29 cellular contexts compared by ENCODE assay signal in genomic region chrX:57265126-57265525, GRCh38. TPM values are rescaled to one million over a fixed set of nuclear protein-coding genes. Genes with fewer than 3 reads are reported as not detected.
"Had no signal": no experiment of that assay in that cellular context is flagged by ENCODE, and none has a peak within 500 bp of the region (broad histone marks: within the 10 kb centered on the region; RNA-seq: fewer than 3 reads in every experiment).

No MANE protein-coding gene starts in this region.

- H3K36me3 ChIP-seq: adrenal gland, ascending aorta, brain microvascular endothelial cell, cardiac muscle cell had no signal

- H3K27ac ChIP-seq: adrenal gland, ascending aorta, body of pancreas, brain microvascular endothelial cell, cardiac muscle cell had no signal

- H3K4me1 ChIP-seq: adrenal gland, ascending aorta, body of pancreas had no signal

- H3K4me3 ChIP-seq: adrenal gland, ascending aorta, body of pancreas, cardiac muscle cell had no signal

- H3K9me3 ChIP-seq: adrenal gland, body of pancreas had no signal

- DNase-seq: activated effector memory CD4-positive, alpha-beta T cell treated with anti-CD3 and anti-CD28 coated beads, Interleukin-2, amount 50 U/mL, for 16 hours; activated effector memory CD4-positive, alpha-beta T cell treated with Interleukin-2 at 50 U/mL for 16 hours; activated gamma-delta T cell; activated gamma-delta T cell treated with Interleukin-2 at 50 U/mL for 16 hours; activated naive CD4-positive, alpha-beta T cell; activated naive CD4-positive, alpha-beta T cell treated with anti-CD3 and anti-CD28 coated beads for 36 hours; activated naive CD4-positive, alpha-beta T cell treated with anti-CD3 and anti-CD28 coated beads, Interleukin-2, amount 10 ng/mL, durations not matched to agents 7 days and 5 days; activated naive CD4-positive, alpha-beta T cell treated with anti-CD3 and anti-CD28 coated beads, Interleukin-2, amount 50 U/mL, for 16 hours; activated naive CD4-positive, alpha-beta T cell treated with Interleukin-2 at 50 U/mL for 16 hours; activated naive CD8-positive, alpha-beta T cell treated with anti-CD3 and anti-CD28 coated beads for 36 hours; activated naive CD8-positive, alpha-beta T cell treated with anti-CD3 and anti-CD28 coated beads, Interleukin-2, amount 10 ng/mL, durations not matched to agents 7 days and 5 days; activated naive CD8-positive, alpha-beta T cell treated with anti-CD3 and anti-CD28 coated beads, Interleukin-2, amount 50 U/mL, for 24 hours; activated T-cell treated with anti-CD3 and anti-CD28 coated beads, Interleukin-2, amount 50 U/mL, for 1 hour; activated T-cell treated with anti-CD3 and anti-CD28 coated beads, Interleukin-2, amount 50 U/mL, for 24 hours; activated T-cell treated with anti-CD3 and anti-CD28 coated beads, Interleukin-2, amount 50 U/mL, for 4 hours; activated T-cell treated with anti-CD3 and anti-CD28 coated beads, Interleukin-2, amount 50 U/mL, for 48 hours; activated T-cell treated with anti-CD3 and anti-CD28 coated beads, Interleukin-2, amount 50 U/mL, for 72 hours; adrenal gland; amniotic stem cell; amygdala; anterior cingulate cortex; aorta; body of pancreas; brain microvascular endothelial cell; caudate nucleus; central memory CD4-positive, alpha-beta T cell; cerebellar nuclear complex had no signal

- H3K27me3 ChIP-seq: adrenal gland, ascending aorta, body of pancreas, brain microvascular endothelial cell, cardiac muscle cell had no signal

RNA-seq across cellular contexts. Expression of gene FAAH2, which starts 21.4 kb away (rescaled TPM):
- total RNA-seq: ascending aorta had no signal
